ENCODE assay signal across 1 cellular context in the genomic region with DNA sequence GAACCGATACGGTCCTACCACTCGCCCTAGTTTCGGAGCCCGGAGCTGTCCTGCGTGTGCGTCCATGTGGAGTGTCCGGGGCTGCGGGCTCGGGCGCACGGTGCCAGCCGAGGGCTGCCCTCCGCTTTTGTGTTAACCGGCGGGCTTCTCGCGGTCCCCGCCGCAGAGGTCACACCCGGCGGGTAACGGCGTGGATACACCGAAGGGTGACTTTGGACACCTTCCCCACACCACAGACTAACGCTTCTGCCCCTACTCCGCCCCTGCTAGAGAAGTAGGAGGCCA.
A peak's percentile ranks its signal among the peaks of the same experiment; 100 is the strongest.
TF ChIP-seq lines count a peak whose summit lies in the region.

No MANE protein-coding gene starts in this region.

TF ChIP-seq in K562, 482 proteins besides CTCF, POLR2A, EP300 and RAD21 (continued from another document and continues in another):
- TF ChIP-seq, protein P1, sequence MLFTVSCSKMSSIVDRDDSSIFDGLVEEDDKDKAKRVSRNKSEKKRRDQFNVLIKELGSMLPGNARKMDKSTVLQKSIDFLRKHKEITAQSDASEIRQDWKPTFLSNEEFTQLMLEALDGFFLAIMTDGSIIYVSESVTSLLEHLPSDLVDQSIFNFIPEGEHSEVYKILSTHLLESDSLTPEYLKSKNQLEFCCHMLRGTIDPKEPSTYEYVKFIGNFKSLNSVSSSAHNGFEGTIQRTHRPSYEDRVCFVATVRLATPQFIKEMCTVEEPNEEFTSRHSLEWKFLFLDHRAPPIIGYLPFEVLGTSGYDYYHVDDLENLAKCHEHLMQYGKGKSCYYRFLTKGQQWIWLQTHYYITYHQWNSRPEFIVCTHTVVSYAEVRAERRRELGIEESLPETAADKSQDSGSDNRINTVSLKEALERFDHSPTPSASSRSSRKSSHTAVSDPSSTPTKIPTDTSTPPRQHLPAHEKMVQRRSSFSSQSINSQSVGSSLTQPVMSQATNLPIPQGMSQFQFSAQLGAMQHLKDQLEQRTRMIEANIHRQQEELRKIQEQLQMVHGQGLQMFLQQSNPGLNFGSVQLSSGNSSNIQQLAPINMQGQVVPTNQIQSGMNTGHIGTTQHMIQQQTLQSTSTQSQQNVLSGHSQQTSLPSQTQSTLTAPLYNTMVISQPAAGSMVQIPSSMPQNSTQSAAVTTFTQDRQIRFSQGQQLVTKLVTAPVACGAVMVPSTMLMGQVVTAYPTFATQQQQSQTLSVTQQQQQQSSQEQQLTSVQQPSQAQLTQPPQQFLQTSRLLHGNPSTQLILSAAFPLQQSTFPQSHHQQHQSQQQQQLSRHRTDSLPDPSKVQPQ (CRISPR knock-in tag; IDR thresholded peaks at IDR 0.05; ENCODE audit: borderline replicate concordance), result no peak
- TF ChIP-seq ZNF232 (CRISPR knock-in tag; IDR thresholded peaks at IDR 0.05) (no peak), STAT5B (CRISPR knock-in tag; IDR thresholded peaks at IDR 0.05) (no peak), NCOR1 (IDR thresholded peaks at IDR 0.05) (no peak), ZBTB17 (CRISPR knock-in tag; IDR thresholded peaks at IDR 0.05) (peak; percentile 56), HDAC8 (tag; IDR thresholded peaks at IDR 0.05) (no peak), POLR2G (IDR thresholded peaks at IDR 0.05; ENCODE audit: low read depth, low read length) (no peak), RFX7 (CRISPR knock-in tag; IDR thresholded peaks at IDR 0.05) (no peak), CXXC5 (CRISPR knock-in tag; IDR thresholded peaks at IDR 0.05) (no peak), BACH1 (tag; IDR thresholded peaks at IDR 0.05) (no peak), MCM2 (IDR thresholded peaks at IDR 0.05; ENCODE audit: low read depth) (no peak), ZKSCAN1 (IDR thresholded peaks at IDR 0.05; ENCODE audit: low read depth, low read length) (no peak), SAFB (IDR thresholded peaks at IDR 0.05; ENCODE audit: borderline replicate concordance, low read depth, low read length) (no peak), ZNF12 (CRISPR knock-in tag; IDR thresholded peaks at IDR 0.05) (no peak), SAFB2 (IDR thresholded peaks at IDR 0.05; ENCODE audit: borderline replicate concordance, low read depth, low read length, severe bottlenecking) (no peak), SIN3B (IDR thresholded peaks at IDR 0.05; ENCODE audit: low read depth) (no peak), CCNT2 (IDR thresholded peaks at IDR 0.05; ENCODE audit: borderline replicate concordance, extremely low read depth, insufficient read length, low read depth, low read length) (no peak), RBM14 (IDR thresholded peaks at IDR 0.05; ENCODE audit: borderline replicate concordance, insufficient read depth, low read depth, low read length) (no peak), PRMT5 (CRISPR knock-in tag; IDR thresholded peaks at IDR 0.05) (no peak), ZNF134 (CRISPR knock-in tag; conservative IDR thresholded peaks at IDR 0.05) (no peak), POLR3G (IDR thresholded peaks at IDR 0.05; ENCODE audit: extremely low read depth, insufficient read length, insufficient replicate concordance) (no peak), ZC3H4 (CRISPR knock-in tag; IDR thresholded peaks at IDR 0.05; ENCODE audit: borderline replicate concordance) (no peak; the same call in 1 of the 2 replicates), RBM22 (IDR thresholded peaks at IDR 0.05; ENCODE audit: low read depth, low read length, poor library complexity, severe bottlenecking) (peak; percentile 62), BCOR (IDR thresholded peaks at IDR 0.05) (no peak), ZFX (CRISPR knock-in tag; IDR thresholded peaks at IDR 0.05) (no peak), HDGF (IDR thresholded peaks at IDR 0.05) (no peak), CBX5 (IDR thresholded peaks at IDR 0.05; ENCODE audit: borderline replicate concordance, low read depth) (no peak), NFE2 (IDR thresholded peaks at IDR 0.05; ENCODE audit: low read depth) (no peak), ARID2 (IDR thresholded peaks at IDR 0.05) (peak; percentile 38; the same call in 1 of the 2 replicates), HSF4 (CRISPR knock-in tag; IDR thresholded peaks at IDR 0.05; ENCODE audit: borderline replicate concordance) (no peak), THRAP3 (IDR thresholded peaks at IDR 0.05; ENCODE audit: borderline replicate concordance) (no peak), ZNF644 (tag; IDR thresholded peaks at IDR 0.05; ENCODE audit: low read depth) (no peak), GTF2F1 (IDR thresholded peaks at IDR 0.05; ENCODE audit: low read depth, low read length) (no peak), ZNF143 (CRISPR knock-in tag; IDR thresholded peaks at IDR 0.05) (peak; percentile 36; the same call in 1 of the 2 replicates)
- TF ChIP-seq, protein P2, sequence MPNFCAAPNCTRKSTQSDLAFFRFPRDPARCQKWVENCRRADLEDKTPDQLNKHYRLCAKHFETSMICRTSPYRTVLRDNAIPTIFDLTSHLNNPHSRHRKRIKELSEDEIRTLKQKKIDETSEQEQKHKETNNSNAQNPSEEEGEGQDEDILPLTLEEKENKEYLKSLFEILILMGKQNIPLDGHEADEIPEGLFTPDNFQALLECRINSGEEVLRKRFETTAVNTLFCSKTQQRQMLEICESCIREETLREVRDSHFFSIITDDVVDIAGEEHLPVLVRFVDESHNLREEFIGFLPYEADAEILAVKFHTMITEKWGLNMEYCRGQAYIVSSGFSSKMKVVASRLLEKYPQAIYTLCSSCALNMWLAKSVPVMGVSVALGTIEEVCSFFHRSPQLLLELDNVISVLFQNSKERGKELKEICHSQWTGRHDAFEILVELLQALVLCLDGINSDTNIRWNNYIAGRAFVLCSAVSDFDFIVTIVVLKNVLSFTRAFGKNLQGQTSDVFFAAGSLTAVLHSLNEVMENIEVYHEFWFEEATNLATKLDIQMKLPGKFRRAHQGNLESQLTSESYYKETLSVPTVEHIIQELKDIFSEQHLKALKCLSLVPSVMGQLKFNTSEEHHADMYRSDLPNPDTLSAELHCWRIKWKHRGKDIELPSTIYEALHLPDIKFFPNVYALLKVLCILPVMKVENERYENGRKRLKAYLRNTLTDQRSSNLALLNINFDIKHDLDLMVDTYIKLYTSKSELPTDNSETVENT (CRISPR knock-in tag; IDR thresholded peaks at IDR 0.05), result no peak
- TF ChIP-seq, protein P3, sequence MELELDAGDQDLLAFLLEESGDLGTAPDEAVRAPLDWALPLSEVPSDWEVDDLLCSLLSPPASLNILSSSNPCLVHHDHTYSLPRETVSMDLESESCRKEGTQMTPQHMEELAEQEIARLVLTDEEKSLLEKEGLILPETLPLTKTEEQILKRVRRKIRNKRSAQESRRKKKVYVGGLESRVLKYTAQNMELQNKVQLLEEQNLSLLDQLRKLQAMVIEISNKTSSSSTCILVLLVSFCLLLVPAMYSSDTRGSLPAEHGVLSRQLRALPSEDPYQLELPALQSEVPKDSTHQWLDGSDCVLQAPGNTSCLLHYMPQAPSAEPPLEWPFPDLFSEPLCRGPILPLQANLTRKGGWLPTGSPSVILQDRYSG (tag; conservative IDR thresholded peaks at IDR 0.05; ENCODE audit: low read depth), result no peak
- TF ChIP-seq, protein P4, sequence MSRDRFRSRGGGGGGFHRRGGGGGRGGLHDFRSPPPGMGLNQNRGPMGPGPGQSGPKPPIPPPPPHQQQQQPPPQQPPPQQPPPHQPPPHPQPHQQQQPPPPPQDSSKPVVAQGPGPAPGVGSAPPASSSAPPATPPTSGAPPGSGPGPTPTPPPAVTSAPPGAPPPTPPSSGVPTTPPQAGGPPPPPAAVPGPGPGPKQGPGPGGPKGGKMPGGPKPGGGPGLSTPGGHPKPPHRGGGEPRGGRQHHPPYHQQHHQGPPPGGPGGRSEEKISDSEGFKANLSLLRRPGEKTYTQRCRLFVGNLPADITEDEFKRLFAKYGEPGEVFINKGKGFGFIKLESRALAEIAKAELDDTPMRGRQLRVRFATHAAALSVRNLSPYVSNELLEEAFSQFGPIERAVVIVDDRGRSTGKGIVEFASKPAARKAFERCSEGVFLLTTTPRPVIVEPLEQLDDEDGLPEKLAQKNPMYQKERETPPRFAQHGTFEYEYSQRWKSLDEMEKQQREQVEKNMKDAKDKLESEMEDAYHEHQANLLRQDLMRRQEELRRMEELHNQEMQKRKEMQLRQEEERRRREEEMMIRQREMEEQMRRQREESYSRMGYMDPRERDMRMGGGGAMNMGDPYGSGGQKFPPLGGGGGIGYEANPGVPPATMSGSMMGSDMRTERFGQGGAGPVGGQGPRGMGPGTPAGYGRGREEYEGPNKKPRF (IDR thresholded peaks at IDR 0.05; ENCODE audit: low read depth, low read length), result no peak
- TF ChIP-seq, protein P5, sequence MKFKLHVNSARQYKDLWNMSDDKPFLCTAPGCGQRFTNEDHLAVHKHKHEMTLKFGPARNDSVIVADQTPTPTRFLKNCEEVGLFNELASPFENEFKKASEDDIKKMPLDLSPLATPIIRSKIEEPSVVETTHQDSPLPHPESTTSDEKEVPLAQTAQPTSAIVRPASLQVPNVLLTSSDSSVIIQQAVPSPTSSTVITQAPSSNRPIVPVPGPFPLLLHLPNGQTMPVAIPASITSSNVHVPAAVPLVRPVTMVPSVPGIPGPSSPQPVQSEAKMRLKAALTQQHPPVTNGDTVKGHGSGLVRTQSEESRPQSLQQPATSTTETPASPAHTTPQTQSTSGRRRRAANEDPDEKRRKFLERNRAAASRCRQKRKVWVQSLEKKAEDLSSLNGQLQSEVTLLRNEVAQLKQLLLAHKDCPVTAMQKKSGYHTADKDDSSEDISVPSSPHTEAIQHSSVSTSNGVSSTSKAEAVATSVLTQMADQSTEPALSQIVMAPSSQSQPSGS (CRISPR knock-in tag; IDR thresholded peaks at IDR 0.05), result no peak
- TF ChIP-seq, protein P6, sequence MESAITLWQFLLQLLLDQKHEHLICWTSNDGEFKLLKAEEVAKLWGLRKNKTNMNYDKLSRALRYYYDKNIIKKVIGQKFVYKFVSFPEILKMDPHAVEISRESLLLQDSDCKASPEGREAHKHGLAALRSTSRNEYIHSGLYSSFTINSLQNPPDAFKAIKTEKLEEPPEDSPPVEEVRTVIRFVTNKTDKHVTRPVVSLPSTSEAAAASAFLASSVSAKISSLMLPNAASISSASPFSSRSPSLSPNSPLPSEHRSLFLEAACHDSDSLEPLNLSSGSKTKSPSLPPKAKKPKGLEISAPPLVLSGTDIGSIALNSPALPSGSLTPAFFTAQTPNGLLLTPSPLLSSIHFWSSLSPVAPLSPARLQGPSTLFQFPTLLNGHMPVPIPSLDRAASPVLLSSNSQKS (CRISPR knock-in tag; IDR thresholded peaks at IDR 0.05), result no peak
- TF ChIP-seq, protein P7, sequence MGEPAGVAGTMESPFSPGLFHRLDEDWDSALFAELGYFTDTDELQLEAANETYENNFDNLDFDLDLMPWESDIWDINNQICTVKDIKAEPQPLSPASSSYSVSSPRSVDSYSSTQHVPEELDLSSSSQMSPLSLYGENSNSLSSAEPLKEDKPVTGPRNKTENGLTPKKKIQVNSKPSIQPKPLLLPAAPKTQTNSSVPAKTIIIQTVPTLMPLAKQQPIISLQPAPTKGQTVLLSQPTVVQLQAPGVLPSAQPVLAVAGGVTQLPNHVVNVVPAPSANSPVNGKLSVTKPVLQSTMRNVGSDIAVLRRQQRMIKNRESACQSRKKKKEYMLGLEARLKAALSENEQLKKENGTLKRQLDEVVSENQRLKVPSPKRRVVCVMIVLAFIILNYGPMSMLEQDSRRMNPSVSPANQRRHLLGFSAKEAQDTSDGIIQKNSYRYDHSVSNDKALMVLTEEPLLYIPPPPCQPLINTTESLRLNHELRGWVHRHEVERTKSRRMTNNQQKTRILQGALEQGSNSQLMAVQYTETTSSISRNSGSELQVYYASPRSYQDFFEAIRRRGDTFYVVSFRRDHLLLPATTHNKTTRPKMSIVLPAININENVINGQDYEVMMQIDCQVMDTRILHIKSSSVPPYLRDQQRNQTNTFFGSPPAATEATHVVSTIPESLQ (CRISPR knock-in tag; IDR thresholded peaks at IDR 0.05), result no peak
- TF ChIP-seq, protein P8, sequence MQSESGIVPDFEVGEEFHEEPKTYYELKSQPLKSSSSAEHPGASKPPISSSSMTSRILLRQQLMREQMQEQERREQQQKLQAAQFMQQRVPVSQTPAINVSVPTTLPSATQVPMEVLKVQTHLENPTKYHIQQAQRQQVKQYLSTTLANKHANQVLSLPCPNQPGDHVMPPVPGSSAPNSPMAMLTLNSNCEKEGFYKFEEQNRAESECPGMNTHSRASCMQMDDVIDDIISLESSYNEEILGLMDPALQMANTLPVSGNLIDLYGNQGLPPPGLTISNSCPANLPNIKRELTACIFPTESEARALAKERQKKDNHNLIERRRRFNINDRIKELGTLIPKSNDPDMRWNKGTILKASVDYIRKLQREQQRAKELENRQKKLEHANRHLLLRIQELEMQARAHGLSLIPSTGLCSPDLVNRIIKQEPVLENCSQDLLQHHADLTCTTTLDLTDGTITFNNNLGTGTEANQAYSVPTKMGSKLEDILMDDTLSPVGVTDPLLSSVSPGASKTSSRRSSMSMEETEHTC (IDR thresholded peaks at IDR 0.05), result no peak
- TF ChIP-seq, protein P9, sequence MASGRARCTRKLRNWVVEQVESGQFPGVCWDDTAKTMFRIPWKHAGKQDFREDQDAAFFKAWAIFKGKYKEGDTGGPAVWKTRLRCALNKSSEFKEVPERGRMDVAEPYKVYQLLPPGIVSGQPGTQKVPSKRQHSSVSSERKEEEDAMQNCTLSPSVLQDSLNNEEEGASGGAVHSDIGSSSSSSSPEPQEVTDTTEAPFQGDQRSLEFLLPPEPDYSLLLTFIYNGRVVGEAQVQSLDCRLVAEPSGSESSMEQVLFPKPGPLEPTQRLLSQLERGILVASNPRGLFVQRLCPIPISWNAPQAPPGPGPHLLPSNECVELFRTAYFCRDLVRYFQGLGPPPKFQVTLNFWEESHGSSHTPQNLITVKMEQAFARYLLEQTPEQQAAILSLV (tag; IDR thresholded peaks at IDR 0.05), result no peak
- TF ChIP-seq, protein P10, sequence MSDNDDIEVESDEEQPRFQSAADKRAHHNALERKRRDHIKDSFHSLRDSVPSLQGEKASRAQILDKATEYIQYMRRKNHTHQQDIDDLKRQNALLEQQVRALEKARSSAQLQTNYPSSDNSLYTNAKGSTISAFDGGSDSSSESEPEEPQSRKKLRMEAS (CRISPR knock-in tag; IDR thresholded peaks at IDR 0.05), result no peak
- TF ChIP-seq, protein P11, sequence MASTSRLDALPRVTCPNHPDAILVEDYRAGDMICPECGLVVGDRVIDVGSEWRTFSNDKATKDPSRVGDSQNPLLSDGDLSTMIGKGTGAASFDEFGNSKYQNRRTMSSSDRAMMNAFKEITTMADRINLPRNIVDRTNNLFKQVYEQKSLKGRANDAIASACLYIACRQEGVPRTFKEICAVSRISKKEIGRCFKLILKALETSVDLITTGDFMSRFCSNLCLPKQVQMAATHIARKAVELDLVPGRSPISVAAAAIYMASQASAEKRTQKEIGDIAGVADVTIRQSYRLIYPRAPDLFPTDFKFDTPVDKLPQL (IDR thresholded peaks at IDR 0.05; ENCODE audit: extremely low read depth, insufficient read length), result no peak
- TF ChIP-seq, protein P12, sequence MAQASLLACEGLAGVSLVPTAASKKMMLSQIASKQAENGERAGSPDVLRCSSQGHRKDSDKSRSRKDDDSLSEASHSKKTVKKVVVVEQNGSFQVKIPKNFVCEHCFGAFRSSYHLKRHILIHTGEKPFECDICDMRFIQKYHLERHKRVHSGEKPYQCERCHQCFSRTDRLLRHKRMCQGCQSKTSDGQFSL (CRISPR knock-in tag; IDR thresholded peaks at IDR 0.05), result no peak
- TF ChIP-seq, protein P12 (tag; IDR thresholded peaks at IDR 0.05), result no peak
